ENCODE assay signal across 8 cellular contexts in the genomic region with DNA sequence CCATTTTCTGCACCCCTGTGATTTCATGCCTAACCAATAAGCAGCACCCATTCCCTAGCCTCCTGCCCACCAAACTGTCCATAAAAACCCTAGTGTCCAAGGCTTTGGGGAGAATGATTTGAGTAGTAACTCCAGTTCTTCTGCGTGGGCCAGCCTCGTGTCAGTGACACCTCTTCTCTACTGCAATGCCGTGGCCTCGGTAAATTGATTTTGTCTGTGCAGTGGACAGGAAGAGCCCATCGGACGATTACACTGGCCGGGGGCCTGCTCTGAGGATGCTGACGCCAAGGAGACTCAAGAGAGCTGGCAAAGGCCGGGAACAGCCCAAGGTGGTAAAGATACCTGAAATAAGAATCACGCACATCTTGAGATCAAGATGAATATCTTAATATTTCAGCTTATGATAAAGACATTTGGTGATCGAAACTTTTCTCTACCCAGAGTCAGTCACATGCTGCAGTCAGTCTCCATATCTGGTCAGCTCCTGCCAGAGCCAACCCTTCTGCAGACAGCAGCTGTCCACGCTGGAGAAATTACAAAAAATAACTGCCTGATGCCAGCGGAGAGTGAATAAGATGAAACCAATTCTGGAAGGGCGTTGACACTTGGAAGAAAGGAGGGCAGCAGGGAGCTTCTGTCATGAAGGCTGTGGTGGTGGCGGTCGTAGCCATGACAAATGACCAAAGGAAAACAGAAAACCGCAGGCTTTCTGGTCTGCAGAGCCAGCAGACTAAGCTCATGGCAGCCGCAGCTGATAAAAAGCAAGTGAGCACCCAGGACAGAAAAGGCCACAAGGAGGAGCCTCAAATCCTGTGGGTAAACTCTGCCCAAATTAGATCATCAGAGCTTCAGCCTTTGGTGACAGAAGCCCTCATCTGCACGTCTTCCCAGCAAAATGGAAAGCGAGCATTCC. TPM values are rescaled to one million over a fixed set of nuclear protein-coding genes. Genes with fewer than 3 reads are reported as not detected.
DNase-seq lines count a peak whose midpoint lies in the region; ATAC-seq and TF ChIP-seq lines count a peak whose summit lies in the region.

No MANE protein-coding gene starts in this region.

- peaks cover 35% of the 10 kb centered on the region for H3F3A ChIP-seq in PC-9 (ENCODE audit: insufficient read depth, low read depth)

- H2AFZ ChIP-seq in PC-9: no peak overlapping the region

- H3K4me2 ChIP-seq in PC-9: peak overlapping the region; percentile 43

- H4K20me1 ChIP-seq in PC-9 (ENCODE audit: insufficient read depth): no peaks in the 10 kb centered on the region

- intact Hi-C loops in CD8-positive, alpha-beta T cell (cut with DNase I, micrococcal nuclease): loop anchor here in 1 of 2 experiments (1.0 kb wide), 1 partner anchor 70 kb away; no protein-coding TSS in a partner anchor
- intact Hi-C loops in PC-9 (cut with micrococcal nuclease; ENCODE audit: unreplicated experiment) (loop anchor here (1.0 kb wide), 1 partner anchor 51 kb away; no protein-coding TSS in a partner anchor), posterior vena cava (cut with DNase I) (no loop called here)

- no peak overlapping the region for H3K4me3 ChIP-seq in CD8-positive, alpha-beta T cell (ENCODE audit: low read depth, low read length)
- H3K4me3 ChIP-seq in H7 (ENCODE audit: insufficient read depth, low read depth, low read length) (no peak overlapping the region), PC-9 (no peak overlapping the region), fibroblast of pulmonary artery (replicated peaks; ENCODE audit: low read depth, low read length) (no peak overlapping the region)

- H3K9me2 ChIP-seq in PC-9 (ENCODE audit: insufficient read depth): no peaks in the 10 kb centered on the region

- POLR2A ChIA-PET in CD8-positive, alpha-beta T cell (lab: Charles Lee): interaction anchor here (0.6 to 1.0 kb wide), 2 partner anchors 8 to 63 kb away, joined by 3 read pairs; a partner anchor contains a TSS
- POLR2A ChIA-PET in PC-9 (lab: Charles Lee; ENCODE audit: unreplicated experiment): interaction anchor here (0.6 to 0.7 kb wide), 4 partner anchors 28 to 233 kb away, joined by 3 to 5 read pairs (median 4); a partner anchor contains a TSS

- no peaks in the 10 kb centered on the region for H3K27me3 Mint-ChIP-seq in CD8-positive, alpha-beta T cell (ENCODE audit: low read depth)

- no peak overlapping the region for H3K27ac Mint-ChIP-seq in CD8-positive, alpha-beta T cell
- no peak overlapping the region for H3K27ac Mint-ChIP-seq in stimulated activated effector memory CD8-positive, alpha-beta T cell treated with anti-CD3 and anti-CD28 coated beads, Interleukin-12 subunit alpha, Interleukin-12 subunit beta, amount 100 ng/mL, for 72 hours

- ATAC-seq in CD8-positive, alpha-beta T cell: no peak
- ATAC-seq in stimulated activated effector memory CD8-positive, alpha-beta T cell treated with anti-CD3 and anti-CD28 coated beads, Interleukin-12 subunit alpha, Interleukin-12 subunit beta, amount 100 ng/mL, for 72 hours: peak; percentile 47
- no peak for ATAC-seq in HG02884 (IDR thresholded peaks at IDR 0.05; ENCODE audit: unreplicated experiment)

- H3K36me3 Mint-ChIP-seq in CD8-positive, alpha-beta T cell: no peaks in the 10 kb centered on the region
- H3K36me3 Mint-ChIP-seq in stimulated activated effector memory CD8-positive, alpha-beta T cell treated with anti-CD3 and anti-CD28 coated beads, Interleukin-12 subunit alpha, Interleukin-12 subunit beta, amount 100 ng/mL, for 72 hours: no peaks in the 10 kb centered on the region

- H3K9me3 ChIP-seq in CD8-positive, alpha-beta T cell (ENCODE audit: low read length): no peaks in the 10 kb centered on the region
- H3K9me3 ChIP-seq in PC-9 (ENCODE audit: insufficient read depth, low read depth): no peaks in the 10 kb centered on the region

- H3K4me3 Mint-ChIP-seq in CD8-positive, alpha-beta T cell: no peak overlapping the region
- H3K4me3 Mint-ChIP-seq in stimulated activated effector memory CD8-positive, alpha-beta T cell treated with anti-CD3 and anti-CD28 coated beads, Interleukin-12 subunit alpha, Interleukin-12 subunit beta, amount 100 ng/mL, for 72 hours: no peak overlapping the region

- TF ChIP-seq CTCF in CD8-positive, alpha-beta T cell (IDR thresholded peaks at IDR 0.05): peak; percentile 27
- TF ChIP-seq CTCF in PC-9 (conservative IDR thresholded peaks at IDR 0.05): peak; percentile 41; the same call in 1 of the 2 replicates
- TF ChIP-seq CTCF in fibroblast of pulmonary artery (IDR thresholded peaks at IDR 0.05; ENCODE audit: low read length, missing control alignments): peak; percentile 29

- DNase-seq in CD8-positive, alpha-beta T cell: peak in 1 of 7 experiments; percentile 36
- peak; percentile 68 for DNase-seq in H7
- peak; percentile 60 to 76 for DNase-seq in PC-9
- DNase-seq in fibroblast of pulmonary artery (ENCODE audit: low read depth): peak; percentile 21
- DNase-seq in stimulated activated effector memory CD8-positive, alpha-beta T cell treated with anti-CD3 and anti-CD28 coated beads, Interleukin-12 subunit alpha, Interleukin-12 subunit beta, amount 100 ng/mL, for 72 hours (ENCODE audit: low spot score in 2 of 2): no peak
- no peak for DNase-seq in activated gamma-delta T cell treated with Interleukin-2 at 50 U/mL for 16 hours
- DNase-seq in posterior vena cava (ENCODE audit: low spot score): no peak

- H3K27me3 ChIP-seq in CD8-positive, alpha-beta T cell (ENCODE audit: insufficient read depth, low read length): no peaks in the 10 kb centered on the region
- no peaks in the 10 kb centered on the region for H3K27me3 ChIP-seq in H7 (ENCODE audit: control insufficient read depth, insufficient read depth, low read length)
- no peaks in the 10 kb centered on the region for H3K27me3 ChIP-seq in PC-9 (ENCODE audit: insufficient read depth, low read depth)

- no peak overlapping the region for H3K27ac ChIP-seq in CD8-positive, alpha-beta T cell (ENCODE audit: low read depth, low read length)
- peak overlapping the region; percentile 98 for H3K27ac ChIP-seq in PC-9

- no TSS peak for BruUV-seq in PC-9 (replicated peaks; lab: Mats Ljungman, UMichigan)

- H3K36me3 ChIP-seq in CD8-positive, alpha-beta T cell (ENCODE audit: insufficient read depth, low read length): no peaks in the 10 kb centered on the region
- H3K36me3 ChIP-seq in H7 (replicated peaks; ENCODE audit: control insufficient read depth, insufficient read depth, low read length) (no peaks in the 10 kb centered on the region), PC-9 (ENCODE audit: low read depth) (no peaks in the 10 kb centered on the region)

- H3K9me3 Mint-ChIP-seq in CD8-positive, alpha-beta T cell: no peaks in the 10 kb centered on the region
- no peaks in the 10 kb centered on the region for H3K9me3 Mint-ChIP-seq in stimulated activated effector memory CD8-positive, alpha-beta T cell treated with anti-CD3 and anti-CD28 coated beads, Interleukin-12 subunit alpha, Interleukin-12 subunit beta, amount 100 ng/mL, for 72 hours

- CTCF ChIA-PET in CD8-positive, alpha-beta T cell (lab: Charles Lee): interaction anchor here (0.7 to 1.3 kb wide), 8 partner anchors 20 to 322 kb away, joined by 3 to 5 read pairs (median 3); no protein-coding TSS in a partner anchor
- CTCF ChIA-PET in PC-9 (lab: Charles Lee): interaction anchor here (0.5 to 1.0 kb wide), 3 partner anchors 42 to 127 kb away, joined by 3 to 4 read pairs (median 3); no protein-coding TSS in a partner anchor

- no peaks in the 10 kb centered on the region for H3K79me2 ChIP-seq in PC-9 (ENCODE audit: low read depth)

- H3K4me1 Mint-ChIP-seq in CD8-positive, alpha-beta T cell (ENCODE audit: low read depth): peaks cover 41% of the 10 kb centered on the region
- H3K4me1 Mint-ChIP-seq in stimulated activated effector memory CD8-positive, alpha-beta T cell treated with anti-CD3 and anti-CD28 coated beads, Interleukin-12 subunit alpha, Interleukin-12 subunit beta, amount 100 ng/mL, for 72 hours: peaks cover 41% of the 10 kb centered on the region

- H3K4me1 ChIP-seq in CD8-positive, alpha-beta T cell (ENCODE audit: insufficient read depth, low read length): peaks cover 39% of the 10 kb centered on the region
- H3K4me1 ChIP-seq in PC-9 (replicated peaks; ENCODE audit: insufficient read depth): peaks cover 61% of the 10 kb centered on the region

RNA-seq across cellular contexts. Expression of a gene that starts 29.1 kb away (rescaled TPM):
- total RNA-seq in CD8-positive, alpha-beta T cell: under 1 TPM in 1 of 2 experiments, not detected in 1; 0.16 TPM
- total RNA-seq in H7 (2014; rRNA removed; shearing (Covaris generic)): 0.15 TPM in 1 of 2 replicates, not detected in the other
- total RNA-seq in PC-9 (2021) (4.3 and 8.0 TPM in 2 replicates), posterior vena cava (under 1 TPM in 1 of 2 donors, not detected in 1; 0.19 TPM)

RNA-seq across cellular contexts. Expression of a gene that starts 46.7 kb away (rescaled TPM):
- total RNA-seq in CD8-positive, alpha-beta T cell: 10 to 100 TPM; 24.2 to 25.9 TPM
- 5.7 and 8.2 TPM in 2 replicates for total RNA-seq in H7 (2014; rRNA removed; shearing (Covaris generic))
- 23.5 and 26.7 TPM in 2 replicates for total RNA-seq in PC-9 (2021)
- total RNA-seq in posterior vena cava: 1 to 10 TPM; 5.2 to 6.0 TPM

Comparison
In these comparisons a context has a peak if more than half of its experiments do, and no peak if none do; other contexts are left out.
1. DNase-seq: peak in H7 (single experiment), PC-9 (2 of 2) and fibroblast of pulmonary artery (single experiment); none in stimulated activated effector memory CD8-positive, alpha-beta T cell treated with anti-CD3 and anti-CD28 coated beads, Interleukin-12 subunit alpha, Interleukin-12 subunit beta, amount 100 ng/mL, for 72 hours (0 of 2), activated gamma-delta T cell treated with Interleukin-2 at 50 U/mL for 16 hours (single experiment) and posterior vena cava (single experiment).
2. Peak in every context shown above with its lines, with median percentiles within 50 percentile points of each other: CTCF ChIP-seq.